In genomic region chrX:13064599-13065143, GRCh38 we compare ENCODE assay signal across 1 cellular context.
TF ChIP-seq lines count a peak whose summit lies in the region.

No MANE protein-coding gene starts in this region.

TF ChIP-seq in SK-N-SH, 30 proteins besides CTCF, POLR2A, EP300 and RAD21 (continued from another document):
- no peak for TF ChIP-seq USF2 (IDR thresholded peaks at IDR 0.05; ENCODE audit: borderline replicate concordance, low read depth, low read length)
